In the genomic region with DNA sequence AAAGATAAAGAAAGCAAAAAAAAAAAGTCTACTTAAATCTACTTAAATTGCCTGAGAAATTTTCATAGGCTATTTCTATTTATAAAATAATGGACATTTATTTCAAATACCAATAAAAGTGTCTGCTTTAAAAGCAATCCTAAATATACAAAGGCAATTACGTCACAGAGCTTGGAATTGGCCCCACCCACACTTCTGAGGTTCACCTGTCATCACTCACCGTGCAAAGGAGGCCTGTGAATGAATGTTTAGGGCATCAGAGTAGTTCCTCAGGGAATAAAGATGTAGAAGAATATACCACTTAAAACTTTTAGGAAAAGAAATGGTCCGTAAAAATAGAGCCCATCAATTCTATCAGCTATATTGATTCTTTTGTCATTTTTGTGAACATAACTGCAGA, we compare ENCODE assay signal across 4 cellular contexts.
"Had no signal": no experiment of that assay in that cellular context is flagged by ENCODE, and none has a peak within 500 bp of the region (broad histone marks: within the 10 kb centered on the region; RNA-seq: fewer than 3 reads in every experiment).

No MANE protein-coding gene starts in this region.

- H3K27ac Mint-ChIP-seq: GM23338, H9, IgD-negative memory B cell had no signal

- H3K4me3 ChIP-seq: GM23338 had no signal

- H3K36me3 Mint-ChIP-seq: IgD-negative memory B cell had no signal

- H3K27me3 Mint-ChIP-seq: IgD-negative memory B cell had no signal

- H3K4me1 Mint-ChIP-seq: IgD-negative memory B cell had no signal

- DNase-seq: H9, HCEC 1CT had no signal

- H3K4me3 Mint-ChIP-seq: GM23338, H9, IgD-negative memory B cell had no signal
